ENCODE assay signal across 17 cellular contexts in the genomic region with DNA sequence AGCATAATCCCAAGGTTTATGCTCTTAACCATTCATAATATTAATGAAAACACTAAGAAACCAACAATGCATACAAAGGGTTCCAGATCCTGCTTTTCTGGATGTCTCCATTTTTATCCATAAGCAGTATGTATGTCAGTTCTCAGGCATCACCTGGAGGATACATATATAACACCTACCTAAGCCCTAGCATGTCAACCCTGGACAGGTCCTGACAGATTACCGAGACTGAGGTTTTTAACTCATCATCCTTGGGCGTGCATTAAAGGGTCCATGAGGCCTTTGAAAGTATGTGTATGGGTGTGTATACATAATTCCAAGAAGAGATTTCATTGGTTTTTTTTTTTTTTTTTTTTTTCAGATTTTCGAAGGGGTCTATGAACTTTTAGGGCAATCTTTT.
"Had no signal": no experiment of that assay in that cellular context is flagged by ENCODE, and none has a peak within 500 bp of the region (broad histone marks: within the 10 kb centered on the region; RNA-seq: fewer than 3 reads in every experiment).

No MANE protein-coding gene starts in this region.

- H3K9ac ChIP-seq: KMS-11 had no signal

- H3K27ac ChIP-seq: KMS-11 had no signal

- H3K4me3 ChIP-seq: K562 had no signal

- H3K4me2 ChIP-seq: KMS-11 had no signal

- ATAC-seq: K562, SK-N-SH treated with all-trans-retinoic acid at 6 μM for 48 hours had no signal

- DNase-seq: Kasumi-1, MM.1S, NCI-H1092 treated with DMSO at 0.1 percent for 48 hours, NCI-H1436, NCI-H187 treated with DMSO at 0.1 percent for 48 hours, NCI-H2029 treated with DMSO at 0.1 percent for 48 hours, NCI-H2171 treated with DMSO at 0.1 percent for 48 hours, NCI-H345, NCI-H446 treated with DMSO at 0.1 percent for 48 hours, NCI-H510A treated with DMSO at 0.1 percent for 48 hours, NCI-H526, NCI-H774, RPMI8226, SHP77 had no signal
